In genomic region chr11:123183391-123184099, GRCh38 we compare ENCODE assay signal across 2 cellular contexts.
TF ChIP-seq lines count a peak whose summit lies in the region.

No MANE protein-coding gene starts in this region.

TF ChIP-seq in SK-N-SH, 30 proteins besides CTCF, POLR2A, EP300 and RAD21 (continued from another document):
- TF ChIP-seq, protein P1, sequence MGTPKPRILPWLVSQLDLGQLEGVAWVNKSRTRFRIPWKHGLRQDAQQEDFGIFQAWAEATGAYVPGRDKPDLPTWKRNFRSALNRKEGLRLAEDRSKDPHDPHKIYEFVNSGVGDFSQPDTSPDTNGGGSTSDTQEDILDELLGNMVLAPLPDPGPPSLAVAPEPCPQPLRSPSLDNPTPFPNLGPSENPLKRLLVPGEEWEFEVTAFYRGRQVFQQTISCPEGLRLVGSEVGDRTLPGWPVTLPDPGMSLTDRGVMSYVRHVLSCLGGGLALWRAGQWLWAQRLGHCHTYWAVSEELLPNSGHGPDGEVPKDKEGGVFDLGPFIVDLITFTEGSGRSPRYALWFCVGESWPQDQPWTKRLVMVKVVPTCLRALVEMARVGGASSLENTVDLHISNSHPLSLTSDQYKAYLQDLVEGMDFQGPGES (IDR thresholded peaks at IDR 0.05; ENCODE audit: low read depth, low read length), result no peak

TF ChIP-seq in SK-N-SH treated with all-trans-retinoic acid at 6 μM for 48 hours, 23 proteins besides CTCF, POLR2A, EP300 and RAD21 (continued from another document):
- TF ChIP-seq, protein P2, sequence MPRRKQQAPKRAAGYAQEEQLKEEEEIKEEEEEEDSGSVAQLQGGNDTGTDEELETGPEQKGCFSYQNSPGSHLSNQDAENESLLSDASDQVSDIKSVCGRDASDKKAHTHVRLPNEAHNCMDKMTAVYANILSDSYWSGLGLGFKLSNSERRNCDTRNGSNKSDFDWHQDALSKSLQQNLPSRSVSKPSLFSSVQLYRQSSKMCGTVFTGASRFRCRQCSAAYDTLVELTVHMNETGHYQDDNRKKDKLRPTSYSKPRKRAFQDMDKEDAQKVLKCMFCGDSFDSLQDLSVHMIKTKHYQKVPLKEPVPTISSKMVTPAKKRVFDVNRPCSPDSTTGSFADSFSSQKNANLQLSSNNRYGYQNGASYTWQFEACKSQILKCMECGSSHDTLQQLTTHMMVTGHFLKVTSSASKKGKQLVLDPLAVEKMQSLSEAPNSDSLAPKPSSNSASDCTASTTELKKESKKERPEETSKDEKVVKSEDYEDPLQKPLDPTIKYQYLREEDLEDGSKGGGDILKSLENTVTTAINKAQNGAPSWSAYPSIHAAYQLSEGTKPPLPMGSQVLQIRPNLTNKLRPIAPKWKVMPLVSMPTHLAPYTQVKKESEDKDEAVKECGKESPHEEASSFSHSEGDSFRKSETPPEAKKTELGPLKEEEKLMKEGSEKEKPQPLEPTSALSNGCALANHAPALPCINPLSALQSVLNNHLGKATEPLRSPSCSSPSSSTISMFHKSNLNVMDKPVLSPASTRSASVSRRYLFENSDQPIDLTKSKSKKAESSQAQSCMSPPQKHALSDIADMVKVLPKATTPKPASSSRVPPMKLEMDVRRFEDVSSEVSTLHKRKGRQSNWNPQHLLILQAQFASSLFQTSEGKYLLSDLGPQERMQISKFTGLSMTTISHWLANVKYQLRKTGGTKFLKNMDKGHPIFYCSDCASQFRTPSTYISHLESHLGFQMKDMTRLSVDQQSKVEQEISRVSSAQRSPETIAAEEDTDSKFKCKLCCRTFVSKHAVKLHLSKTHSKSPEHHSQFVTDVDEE (CRISPR knock-in tag; IDR thresholded peaks at IDR 0.05), result no peak
- TF ChIP-seq, protein P3, sequence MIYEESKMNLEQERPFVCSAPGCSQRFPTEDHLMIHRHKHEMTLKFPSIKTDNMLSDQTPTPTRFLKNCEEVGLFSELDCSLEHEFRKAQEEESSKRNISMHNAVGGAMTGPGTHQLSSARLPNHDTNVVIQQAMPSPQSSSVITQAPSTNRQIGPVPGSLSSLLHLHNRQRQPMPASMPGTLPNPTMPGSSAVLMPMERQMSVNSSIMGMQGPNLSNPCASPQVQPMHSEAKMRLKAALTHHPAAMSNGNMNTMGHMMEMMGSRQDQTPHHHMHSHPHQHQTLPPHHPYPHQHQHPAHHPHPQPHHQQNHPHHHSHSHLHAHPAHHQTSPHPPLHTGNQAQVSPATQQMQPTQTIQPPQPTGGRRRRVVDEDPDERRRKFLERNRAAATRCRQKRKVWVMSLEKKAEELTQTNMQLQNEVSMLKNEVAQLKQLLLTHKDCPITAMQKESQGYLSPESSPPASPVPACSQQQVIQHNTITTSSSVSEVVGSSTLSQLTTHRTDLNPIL (CRISPR knock-in tag; IDR thresholded peaks at IDR 0.05; ENCODE audit: low read depth), result no peak
- TF ChIP-seq, protein P4, sequence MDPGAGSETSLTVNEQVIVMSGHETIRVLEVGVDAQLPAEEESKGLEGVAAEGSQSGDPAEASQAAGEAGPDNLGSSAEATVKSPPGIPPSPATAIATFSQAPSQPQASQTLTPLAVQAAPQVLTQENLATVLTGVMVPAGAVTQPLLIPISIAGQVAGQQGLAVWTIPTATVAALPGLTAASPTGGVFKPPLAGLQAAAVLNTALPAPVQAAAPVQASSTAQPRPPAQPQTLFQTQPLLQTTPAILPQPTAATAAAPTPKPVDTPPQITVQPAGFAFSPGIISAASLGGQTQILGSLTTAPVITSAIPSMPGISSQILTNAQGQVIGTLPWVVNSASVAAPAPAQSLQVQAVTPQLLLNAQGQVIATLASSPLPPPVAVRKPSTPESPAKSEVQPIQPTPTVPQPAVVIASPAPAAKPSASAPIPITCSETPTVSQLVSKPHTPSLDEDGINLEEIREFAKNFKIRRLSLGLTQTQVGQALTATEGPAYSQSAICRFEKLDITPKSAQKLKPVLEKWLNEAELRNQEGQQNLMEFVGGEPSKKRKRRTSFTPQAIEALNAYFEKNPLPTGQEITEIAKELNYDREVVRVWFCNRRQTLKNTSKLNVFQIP (CRISPR knock-in tag; IDR thresholded peaks at IDR 0.05; ENCODE audit: borderline replicate concordance, low read depth), result no peak
TF ChIP-seq in SK-N-SH treated with all-trans-retinoic acid at 6 μM for 48 hours: peak in this region for 0.
